1 cellular context compared by ENCODE assay signal in genomic region chr1:225849905-225850304, GRCh38.
TF ChIP-seq lines count a peak whose summit lies in the region.

No MANE protein-coding gene starts in this region.

TF ChIP-seq in WTC11, 78 proteins besides CTCF, POLR2A, EP300 and RAD21 (continued from another document):
- TF ChIP-seq FOXP4 (CRISPR knock-in tag; IDR thresholded peaks at IDR 0.05) (no peak), SMAD3 (CRISPR knock-in tag; IDR thresholded peaks at IDR 0.05; ENCODE audit: borderline replicate concordance) (no peak), GRHL2 (CRISPR knock-in tag; IDR thresholded peaks at IDR 0.05; ENCODE audit: insufficient replicate concordance, severe bottlenecking) (no peak), PRRX2 (CRISPR knock-in tag; IDR thresholded peaks at IDR 0.05) (no peak), CBFB (CRISPR knock-in tag; IDR thresholded peaks at IDR 0.05; ENCODE audit: low read depth) (no peak), NFATC4 (CRISPR knock-in tag; IDR thresholded peaks at IDR 0.05) (no peak), TEAD1 (CRISPR knock-in tag; IDR thresholded peaks at IDR 0.05) (no peak)
